In the genomic region with DNA sequence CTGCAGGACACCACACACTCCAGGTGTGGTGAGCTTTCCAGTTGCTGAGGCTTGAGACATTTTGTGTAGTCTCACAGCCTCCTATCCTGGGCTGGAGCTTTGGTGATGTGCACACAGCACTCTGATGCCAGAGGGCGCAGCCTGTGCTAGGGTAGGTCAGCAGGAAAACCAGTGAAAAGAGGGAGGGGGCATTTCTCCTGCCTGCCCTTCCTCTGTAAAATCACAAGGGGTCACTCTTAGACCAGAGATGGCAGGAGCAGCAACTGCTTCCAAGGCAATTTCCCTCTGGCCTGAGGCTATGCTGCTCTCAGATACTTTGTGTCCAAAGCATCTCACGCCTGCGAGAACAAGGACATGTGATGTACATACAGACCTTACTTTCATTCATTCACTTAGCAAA, we compare ENCODE assay signal across 9 cellular contexts. TPM values are rescaled to one million over a fixed set of nuclear protein-coding genes. Genes with fewer than 3 reads are reported as not detected.
DNase-seq lines count a peak whose midpoint lies in the region; ATAC-seq and TF ChIP-seq lines count a peak whose summit lies in the region.
"Had no signal": no experiment of that assay in that cellular context is flagged by ENCODE, and none has a peak within 500 bp of the region (broad histone marks: within the 10 kb centered on the region; RNA-seq: fewer than 3 reads in every experiment).

No MANE protein-coding gene starts in this region.

- H3K27ac Mint-ChIP-seq in activated naive CD4-positive, alpha-beta T cell treated with anti-CD3 and anti-CD28 coated beads, Interleukin-2, amount 50 U/mL, for 72 hours, result peak overlapping the region in 1 of 2 donors; percentile 2

- H3K36me3 Mint-ChIP-seq in activated naive CD4-positive, alpha-beta T cell treated with anti-CD3 and anti-CD28 coated beads, Interleukin-2, amount 50 U/mL, for 72 hours, result no peaks in the 10 kb centered on the region

- no peak overlapping the region for H3K27ac ChIP-seq in hepatocyte
- H3K27ac ChIP-seq: SJSA1 had no signal

- H3K9me3 ChIP-seq in hepatocyte (ENCODE audit: low read depth), result no peaks in the 10 kb centered on the region
- H3K9me3 ChIP-seq: SJSA1 had no signal

- H3K9me3 Mint-ChIP-seq in activated naive CD4-positive, alpha-beta T cell treated with anti-CD3 and anti-CD28 coated beads, Interleukin-2, amount 50 U/mL, for 72 hours, result no peaks in the 10 kb centered on the region

- DNase-seq in CD1c-positive myeloid dendritic cell (ENCODE audit: extremely low spot score), result peak; percentile 25
- peak; percentile 30 for DNase-seq in NCI-H510A treated with DMSO at 0.1 percent for 48 hours (lab: John Stamatoyannopoulos, UW)
- peak in 1 of 2 donors; percentile 36 for DNase-seq in activated naive CD4-positive, alpha-beta T cell treated with anti-CD3 and anti-CD28 coated beads, Interleukin-2, amount 50 U/mL, for 72 hours (ENCODE audit: low spot score in 2 of 2)
- DNase-seq in hepatocyte (ENCODE audit: low spot score), result peak; percentile 70
- peak; percentile 29 for DNase-seq in stimulated activated CD8-positive, alpha-beta memory T cell treated with anti-CD3 and anti-CD28 coated beads, Interleukin-4, amount 100 ng/mL, for 48 hours
- DNase-seq in activated CD8-positive, alpha-beta memory T cell treated with anti-CD3 and anti-CD28 coated beads for 24 hours, result no peak

- H3K36me3 ChIP-seq in hepatocyte (replicated peaks; ENCODE audit: insufficient read depth, low read depth), result no peaks in the 10 kb centered on the region

- no peaks in the 10 kb centered on the region for H4K20me1 ChIP-seq in hepatocyte (ENCODE audit: insufficient read depth, poor library complexity, severe bottlenecking)

- H3K4me3 ChIP-seq in hepatocyte, result no peak overlapping the region
- H3K4me3 ChIP-seq: SJSA1 had no signal

- H2AFZ ChIP-seq in hepatocyte, result no peak overlapping the region

- H3K4me1 ChIP-seq in hepatocyte (ENCODE audit: insufficient read depth), result no peaks in the 10 kb centered on the region
- H3K4me1 ChIP-seq: SJSA1 had no signal

- ATAC-seq in GM19467 (IDR thresholded peaks at IDR 0.05; ENCODE audit: unreplicated experiment) (peak; percentile 49), GM19455 (IDR thresholded peaks at IDR 0.05; ENCODE audit: unreplicated experiment) (no peak)
- ATAC-seq in activated naive CD4-positive, alpha-beta T cell treated with anti-CD3 and anti-CD28 coated beads, Interleukin-2, amount 50 U/mL, for 72 hours, result peak; percentile 67 to 83

- H3K9me2 ChIP-seq in hepatocyte (replicated peaks; ENCODE audit: insufficient read depth), result no peaks in the 10 kb centered on the region

- H3K4me2 ChIP-seq in hepatocyte, result no peak overlapping the region

- H3K79me2 ChIP-seq in hepatocyte, result no peaks in the 10 kb centered on the region

- TF ChIP-seq CTCF in hepatocyte (IDR thresholded peaks at IDR 0.05; ENCODE audit: poor library complexity), result peak; percentile 48

- 53% methylated on average over 3 of the region's 3 CpGs for WGBS in hepatocyte (ENCODE audit: low lambda C conversion rate, missing lambda C conversion rate)

- H3K27me3 ChIP-seq in hepatocyte, result no peaks in the 10 kb centered on the region
- H3K27me3 ChIP-seq: SJSA1 had no signal

RNA-seq across cellular contexts. Expression of gene MUSTN1, which starts 16.5 kb away (rescaled TPM):
- total RNA-seq in activated naive CD4-positive, alpha-beta T cell treated with anti-CD3 and anti-CD28 coated beads, Interleukin-2, amount 50 U/mL, for 72 hours, result 1 to 10 TPM in 1 of 2 donors, under 1 TPM in 1; 0.51 to 3.6 TPM
- total RNA-seq in hepatocyte, result 1.8 and 2.6 TPM in 2 replicates
- polyA plus RNA-seq in hepatocyte, result 0.27 TPM in 1 of 2 replicates, not detected in the other
- total RNA-seq: SJSA1 had no signal

RNA-seq across cellular contexts. Expression of gene ITIH4, which starts 20.9 kb away (rescaled TPM):
- 10 to 100 TPM in 1 of 2 donors, 1 to 10 TPM in 1; 1.5 to 16.5 TPM for total RNA-seq in activated naive CD4-positive, alpha-beta T cell treated with anti-CD3 and anti-CD28 coated beads, Interleukin-2, amount 50 U/mL, for 72 hours
- total RNA-seq in hepatocyte, result 45.3 and 55.9 TPM in 2 replicates
- 80.8 and 91.3 TPM in 2 replicates for polyA plus RNA-seq in hepatocyte
- total RNA-seq: SJSA1 had no signal

RNA-seq across cellular contexts. Expression of gene STIMATE, which starts 46.0 kb away (rescaled TPM):
- total RNA-seq in activated naive CD4-positive, alpha-beta T cell treated with anti-CD3 and anti-CD28 coated beads, Interleukin-2, amount 50 U/mL, for 72 hours, result 10 to 100 TPM; 16.6 to 24.0 TPM
- 14.5 and 23.2 TPM in 2 replicates for total RNA-seq in hepatocyte
- 16.2 and 20.4 TPM in 2 replicates for polyA plus RNA-seq in hepatocyte

RNA-seq across cellular contexts. Expression of gene ITIH3, which starts 56.8 kb away (rescaled TPM):
- total RNA-seq in activated naive CD4-positive, alpha-beta T cell treated with anti-CD3 and anti-CD28 coated beads, Interleukin-2, amount 50 U/mL, for 72 hours, result not detected
- 53.6 and 63.3 TPM in 2 replicates for total RNA-seq in hepatocyte
- polyA plus RNA-seq in hepatocyte, result 66.9 and 71.7 TPM in 2 replicates
